In the genomic region with DNA sequence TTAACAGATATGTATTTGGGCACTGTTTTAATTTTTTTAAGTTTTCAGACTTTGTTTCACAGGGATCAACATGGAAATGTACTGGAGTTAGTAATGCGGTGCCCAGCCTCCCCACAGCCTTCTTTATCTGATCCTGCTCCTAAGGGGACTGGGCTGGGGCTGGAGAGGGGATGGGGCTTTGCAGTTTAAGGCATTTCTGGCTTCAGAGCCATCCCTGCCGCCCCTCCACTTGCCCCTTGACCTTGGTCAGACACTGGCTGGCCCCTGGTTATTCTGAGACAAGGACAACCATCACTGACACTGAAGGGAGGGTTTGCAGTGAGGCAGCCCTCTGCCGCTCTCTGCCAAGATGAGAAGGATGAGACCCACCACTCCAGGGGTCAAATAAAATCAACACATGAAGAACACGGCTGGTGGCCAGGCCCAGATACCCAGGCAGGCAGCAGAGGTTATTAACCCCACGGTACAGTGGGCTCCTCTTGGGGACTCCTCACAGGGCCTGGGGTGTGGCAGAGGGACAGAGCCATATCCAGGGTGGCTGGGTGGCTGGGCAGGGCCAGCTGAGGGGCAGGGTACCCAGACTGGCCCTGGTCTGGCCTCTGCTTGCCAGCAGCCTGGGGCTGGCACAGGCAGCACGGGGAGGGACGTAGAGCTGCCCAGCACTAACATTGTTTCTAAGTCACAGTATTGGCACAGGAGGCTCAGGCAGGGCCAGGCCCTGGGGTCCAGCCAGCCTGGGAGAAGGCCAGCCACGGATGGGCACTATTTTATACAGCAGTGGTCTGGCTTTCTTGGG, we compare ENCODE assay signal across 1 cellular context.
TF ChIP-seq lines count a peak whose summit lies in the region.

No MANE protein-coding gene starts in this region.

TF ChIP-seq in GM23338, 12 proteins besides CTCF, POLR2A, EP300 and RAD21 (continued from another document):
- TF ChIP-seq, protein P1, sequence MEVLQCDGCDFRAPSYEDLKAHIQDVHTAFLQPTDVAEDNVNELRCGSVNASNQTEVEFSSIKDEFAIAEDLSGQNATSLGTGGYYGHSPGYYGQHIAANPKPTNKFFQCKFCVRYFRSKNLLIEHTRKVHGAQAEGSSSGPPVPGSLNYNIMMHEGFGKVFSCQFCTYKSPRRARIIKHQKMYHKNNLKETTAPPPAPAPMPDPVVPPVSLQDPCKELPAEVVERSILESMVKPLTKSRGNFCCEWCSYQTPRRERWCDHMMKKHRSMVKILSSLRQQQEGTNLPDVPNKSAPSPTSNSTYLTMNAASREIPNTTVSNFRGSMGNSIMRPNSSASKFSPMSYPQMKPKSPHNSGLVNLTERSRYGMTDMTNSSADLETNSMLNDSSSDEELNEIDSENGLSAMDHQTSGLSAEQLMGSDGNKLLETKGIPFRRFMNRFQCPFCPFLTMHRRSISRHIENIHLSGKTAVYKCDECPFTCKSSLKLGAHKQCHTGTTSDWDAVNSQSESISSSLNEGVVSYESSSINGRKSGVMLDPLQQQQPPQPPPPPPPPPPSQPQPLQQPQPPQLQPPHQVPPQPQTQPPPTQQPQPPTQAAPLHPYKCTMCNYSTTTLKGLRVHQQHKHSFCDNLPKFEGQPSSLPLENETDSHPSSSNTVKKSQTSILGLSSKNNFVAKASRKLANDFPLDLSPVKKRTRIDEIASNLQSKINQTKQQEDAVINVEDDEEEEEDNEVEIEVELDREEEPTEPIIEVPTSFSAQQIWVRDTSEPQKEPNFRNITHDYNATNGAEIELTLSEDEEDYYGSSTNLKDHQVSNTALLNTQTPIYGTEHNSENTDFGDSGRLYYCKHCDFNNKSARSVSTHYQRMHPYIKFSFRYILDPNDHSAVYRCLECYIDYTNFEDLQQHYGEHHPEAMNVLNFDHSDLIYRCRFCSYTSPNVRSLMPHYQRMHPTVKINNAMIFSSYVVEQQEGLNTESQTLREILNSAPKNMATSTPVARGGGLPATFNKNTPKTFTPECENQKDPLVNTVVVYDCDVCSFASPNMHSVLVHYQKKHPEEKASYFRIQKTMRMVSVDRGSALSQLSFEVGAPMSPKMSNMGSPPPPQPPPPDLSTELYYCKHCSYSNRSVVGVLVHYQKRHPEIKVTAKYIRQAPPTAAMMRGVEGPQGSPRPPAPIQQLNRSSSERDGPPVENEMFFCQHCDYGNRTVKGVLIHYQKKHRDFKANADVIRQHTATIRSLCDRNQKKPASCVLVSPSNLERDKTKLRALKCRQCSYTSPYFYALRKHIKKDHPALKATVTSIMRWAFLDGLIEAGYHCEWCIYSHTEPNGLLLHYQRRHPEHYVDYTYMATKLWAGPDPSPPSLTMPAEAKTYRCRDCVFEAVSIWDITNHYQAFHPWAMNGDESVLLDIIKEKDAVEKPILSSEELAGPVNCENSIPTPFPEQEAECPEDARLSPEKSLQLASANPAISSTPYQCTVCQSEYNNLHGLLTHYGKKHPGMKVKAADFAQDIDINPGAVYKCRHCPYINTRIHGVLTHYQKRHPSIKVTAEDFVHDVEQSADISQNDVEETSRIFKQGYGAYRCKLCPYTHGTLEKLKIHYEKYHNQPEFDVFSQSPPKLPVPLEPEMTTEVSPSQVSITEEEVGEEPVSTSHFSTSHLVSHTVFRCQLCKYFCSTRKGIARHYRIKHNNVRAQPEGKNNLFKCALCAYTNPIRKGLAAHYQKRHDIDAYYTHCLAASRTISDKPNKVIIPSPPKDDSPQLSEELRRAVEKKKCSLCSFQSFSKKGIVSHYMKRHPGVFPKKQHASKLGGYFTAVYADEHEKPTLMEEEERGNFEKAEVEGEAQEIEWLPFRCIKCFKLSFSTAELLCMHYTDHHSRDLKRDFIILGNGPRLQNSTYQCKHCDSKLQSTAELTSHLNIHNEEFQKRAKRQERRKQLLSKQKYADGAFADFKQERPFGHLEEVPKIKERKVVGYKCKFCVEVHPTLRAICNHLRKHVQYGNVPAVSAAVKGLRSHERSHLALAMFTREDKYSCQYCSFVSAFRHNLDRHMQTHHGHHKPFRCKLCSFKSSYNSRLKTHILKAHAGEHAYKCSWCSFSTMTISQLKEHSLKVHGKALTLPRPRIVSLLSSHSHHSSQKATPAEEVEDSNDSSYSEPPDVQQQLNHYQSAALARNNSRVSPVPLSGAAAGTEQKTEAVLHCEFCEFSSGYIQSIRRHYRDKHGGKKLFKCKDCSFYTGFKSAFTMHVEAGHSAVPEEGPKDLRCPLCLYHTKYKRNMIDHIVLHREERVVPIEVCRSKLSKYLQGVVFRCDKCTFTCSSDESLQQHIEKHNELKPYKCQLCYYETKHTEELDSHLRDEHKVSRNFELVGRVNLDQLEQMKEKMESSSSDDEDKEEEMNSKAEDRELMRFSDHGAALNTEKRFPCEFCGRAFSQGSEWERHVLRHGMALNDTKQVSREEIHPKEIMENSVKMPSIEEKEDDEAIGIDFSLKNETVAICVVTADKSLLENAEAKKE (CRISPR knock-in tag; IDR thresholded peaks at IDR 0.05), result no peak
- TF ChIP-seq NANOG (IDR thresholded peaks at IDR 0.05; ENCODE audit: borderline replicate concordance), result no peak
- TF ChIP-seq, protein P2, sequence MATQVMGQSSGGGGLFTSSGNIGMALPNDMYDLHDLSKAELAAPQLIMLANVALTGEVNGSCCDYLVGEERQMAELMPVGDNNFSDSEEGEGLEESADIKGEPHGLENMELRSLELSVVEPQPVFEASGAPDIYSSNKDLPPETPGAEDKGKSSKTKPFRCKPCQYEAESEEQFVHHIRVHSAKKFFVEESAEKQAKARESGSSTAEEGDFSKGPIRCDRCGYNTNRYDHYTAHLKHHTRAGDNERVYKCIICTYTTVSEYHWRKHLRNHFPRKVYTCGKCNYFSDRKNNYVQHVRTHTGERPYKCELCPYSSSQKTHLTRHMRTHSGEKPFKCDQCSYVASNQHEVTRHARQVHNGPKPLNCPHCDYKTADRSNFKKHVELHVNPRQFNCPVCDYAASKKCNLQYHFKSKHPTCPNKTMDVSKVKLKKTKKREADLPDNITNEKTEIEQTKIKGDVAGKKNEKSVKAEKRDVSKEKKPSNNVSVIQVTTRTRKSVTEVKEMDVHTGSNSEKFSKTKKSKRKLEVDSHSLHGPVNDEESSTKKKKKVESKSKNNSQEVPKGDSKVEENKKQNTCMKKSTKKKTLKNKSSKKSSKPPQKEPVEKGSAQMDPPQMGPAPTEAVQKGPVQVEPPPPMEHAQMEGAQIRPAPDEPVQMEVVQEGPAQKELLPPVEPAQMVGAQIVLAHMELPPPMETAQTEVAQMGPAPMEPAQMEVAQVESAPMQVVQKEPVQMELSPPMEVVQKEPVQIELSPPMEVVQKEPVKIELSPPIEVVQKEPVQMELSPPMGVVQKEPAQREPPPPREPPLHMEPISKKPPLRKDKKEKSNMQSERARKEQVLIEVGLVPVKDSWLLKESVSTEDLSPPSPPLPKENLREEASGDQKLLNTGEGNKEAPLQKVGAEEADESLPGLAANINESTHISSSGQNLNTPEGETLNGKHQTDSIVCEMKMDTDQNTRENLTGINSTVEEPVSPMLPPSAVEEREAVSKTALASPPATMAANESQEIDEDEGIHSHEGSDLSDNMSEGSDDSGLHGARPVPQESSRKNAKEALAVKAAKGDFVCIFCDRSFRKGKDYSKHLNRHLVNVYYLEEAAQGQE (IDR thresholded peaks at IDR 0.05; ENCODE audit: unreplicated experiment), result no peak
- no peak for TF ChIP-seq CREB1 (CRISPR knock-in tag; IDR thresholded peaks at IDR 0.05; ENCODE audit: low read depth)
- no peak for TF ChIP-seq POLR2AphosphoS5 (IDR thresholded peaks at IDR 0.05; ENCODE audit: low read depth)
- no peak for TF ChIP-seq ZNF114 (CRISPR knock-in tag; IDR thresholded peaks at IDR 0.05)
- TF ChIP-seq STAT1 (IDR thresholded peaks at IDR 0.05; ENCODE audit: unreplicated experiment), result no peak
